Comparison of ENCODE assay signal across 9 cellular contexts in the genomic region with DNA sequence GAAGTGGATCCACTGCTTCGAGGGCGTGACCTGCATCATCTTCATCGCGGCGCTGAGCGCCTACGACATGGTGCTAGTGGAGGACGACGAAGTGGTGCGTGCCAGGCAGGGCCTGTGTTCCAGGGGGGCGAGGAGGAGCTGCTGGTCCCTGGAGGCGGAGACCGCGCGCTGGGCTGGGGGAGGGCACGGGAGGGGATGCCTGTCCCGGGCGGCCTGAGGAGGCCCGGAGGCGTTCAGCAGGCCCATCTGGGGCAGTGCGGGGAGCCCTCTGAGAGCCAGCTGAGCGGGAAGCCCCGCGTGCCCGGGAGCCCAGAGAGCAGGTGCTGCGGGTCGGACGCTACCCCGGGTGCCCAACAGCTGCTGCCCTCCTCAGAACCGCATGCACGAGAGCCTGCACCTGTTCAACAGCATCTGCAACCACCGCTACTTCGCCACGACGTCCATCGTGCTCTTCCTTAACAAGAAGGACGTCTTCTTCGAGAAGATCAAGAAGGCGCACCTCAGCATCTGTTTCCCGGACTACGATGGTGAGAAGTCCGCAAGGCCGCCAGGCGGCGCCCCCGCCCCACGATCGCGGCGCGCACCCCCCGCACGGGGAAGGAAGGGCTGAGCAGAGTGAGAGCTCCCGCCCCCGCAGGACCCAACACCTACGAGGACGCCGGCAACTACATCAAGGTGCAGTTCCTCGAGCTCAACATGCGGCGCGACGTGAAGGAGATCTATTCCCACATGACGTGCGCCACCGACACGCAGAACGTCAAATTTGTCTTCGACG. TPM values are rescaled to one million over a fixed set of nuclear protein-coding genes. Genes with fewer than 3 reads are reported as not detected.
DNase-seq lines count a peak whose midpoint lies in the region; ATAC-seq, FAIRE-seq and TF ChIP-seq lines count a peak whose summit lies in the region.
"Had no signal": no experiment of that assay in that cellular context is flagged by ENCODE, and none has a peak within 500 bp of the region (broad histone marks: within the 10 kb centered on the region; RNA-seq: fewer than 3 reads in every experiment).

No MANE protein-coding gene starts in this region.

- peak overlapping the region; percentile 91 for H3K4me2 ChIP-seq in HepG2 (ENCODE audit: low read depth, low read length)

- BruUV-seq in HepG2 (replicated peaks; lab: Mats Ljungman, UMichigan), result TSS peak; percentile 61

- TF ChIP-seq POLR2A in HepG2 (IDR thresholded peaks at IDR 0.05; ENCODE audit: insufficient read depth in 1 of 2, low read depth in 2 of 2, low read length in 2 of 2), result no peak

- TF ChIP-seq EP300 in HepG2 (IDR thresholded peaks at IDR 0.05; ENCODE audit: low read depth in 2 of 2, low read length in 2 of 2) (no peak), HepG2 (CRISPR knock-in tag; IDR thresholded peaks at IDR 0.05; ENCODE audit: borderline replicate concordance) (no peak)

- peak; percentile 99 for TF ChIP-seq RAD21 in HepG2 (CRISPR knock-in tag; IDR thresholded peaks at IDR 0.05)

- peaks cover 11% of the 10 kb centered on the region for H3K27me3 Mint-ChIP-seq in central memory CD8-positive, alpha-beta T cell

- H3K27me3 ChIP-seq in HepG2 (ENCODE audit: control insufficient read depth in 1 of 2, insufficient read depth in 2 of 2, low read length in 2 of 2), result no peaks in the 10 kb centered on the region

- H3K9ac ChIP-seq in HepG2 (ENCODE audit: insufficient read depth, low read depth, low read length), result 0 out of 2 replicates have a peak overlapping the region, but pooled peaks have one; percentile 24

- TF ChIP-seq CTCF in LNCaP clone FGC (IDR thresholded peaks at IDR 0.05; ENCODE audit: control insufficient read depth, extremely low read depth, insufficient read depth) (peak; percentile 61), HepG2 (CRISPR knock-in tag; IDR thresholded peaks at IDR 0.05) (peak; percentile 100)

- no peak for FAIRE-seq in HepG2 (lab: Jason Lieb, UNC)

- peaks cover 4% of the 10 kb centered on the region for H4K20me1 ChIP-seq in HepG2 (ENCODE audit: insufficient read depth, low read length)

- WGBS in HepG2 (ENCODE audit: low lambda C conversion rate), result 94% methylated on average over 15 of the region's 70 CpGs

- POLR2A ChIA-PET in HepG2 (lab: Yijun Ruan, JAX), result interaction anchor here (0.9 to 4.0 kb wide), 21 partner anchors 14 to 350 kb away, joined by 3 to 844 read pairs (median 10); partner anchors contain the start of genes GNAI2, HYAL1, HYAL3 and IFRD2

- in situ Hi-C loops in G401 (cut with HindIII; ENCODE audit: low sequenced_read_pairs), result no loop called here
- in situ Hi-C loops in HepG2 (cut with HindIII; ENCODE audit: extremely low pct_ligation_motif_present, low pct_unique_long_range_greater_than_20kb), result loop anchor here (5.0 to 10.0 kb wide), 2 partner anchors 33 to 80 kb away; partner anchors contain the start of gene LSMEM2

- no peak overlapping the region for H2AFZ ChIP-seq in HepG2 (ENCODE audit: low read length)

- H3K4me1 Mint-ChIP-seq in central memory CD8-positive, alpha-beta T cell, result peaks cover 6% of the 10 kb centered on the region

- H3K79me2 ChIP-seq in HepG2 (ENCODE audit: insufficient read depth, low read length), result no peaks in the 10 kb centered on the region

- peaks cover 4% of the 10 kb centered on the region for H3K36me3 Mint-ChIP-seq in central memory CD8-positive, alpha-beta T cell (ENCODE audit: insufficient read depth)

- ATAC-seq in central memory CD8-positive, alpha-beta T cell (replicated peaks; ENCODE audit: extremely low read depth, poor library complexity, severe bottlenecking), result peak; percentile 89
- ATAC-seq in HepG2 (peak; percentile 19), HG03442 (IDR thresholded peaks at IDR 0.05; ENCODE audit: unreplicated experiment) (no peak), HG03039 (IDR thresholded peaks at IDR 0.05; ENCODE audit: unreplicated experiment) (no peak)

- H3K9me3 ChIP-seq in HepG2 (ENCODE audit: low read length), result no peaks in the 10 kb centered on the region

- intact Hi-C loops in HepG2 (cut with micrococcal nuclease; ENCODE audit: unreplicated experiment), result loop anchor here (5.0 kb wide), 1 partner anchor 78 kb away; no protein-coding TSS in a partner anchor

- H3K9me3 Mint-ChIP-seq in central memory CD8-positive, alpha-beta T cell, result no peaks in the 10 kb centered on the region

- CTCF ChIA-PET in HepG2 (lab: Yijun Ruan, JAX; ENCODE audit: low intra/inter-chr PET ratio, low total read pairs), result interaction anchor here (1.1 to 4.8 kb wide), 5 partner anchors 11 to 77 kb away, joined by 4 to 265 read pairs (median 5); partner anchors contain the start of gene SLC38A3

- peak; percentile 41 for DNase-seq in G401 (ENCODE audit: low spot score)
- DNase-seq in LNCaP clone FGC (ENCODE audit: low read depth), result peak; percentile 3
- peak; percentile 66 to 69 for DNase-seq in activated CD4-positive, alpha-beta T cell treated with anti-CD3 and anti-CD28 coated beads for 24 hours (ENCODE audit: low read depth in 2 of 2)
- peak; percentile 81 for DNase-seq in central memory CD8-positive, alpha-beta T cell (ENCODE audit: low spot score in 2 of 2)
- DNase-seq in HepG2 (ENCODE audit: low spot score), result peak; percentile 51
- peak; percentile 57 to 80 (median 79) for DNase-seq in stimulated activated CD4-positive, alpha-beta T cell treated with anti-CD3 and anti-CD28 coated beads, TNF-alpha, amount 100 ng/mL, for 1 hour (ENCODE audit: low read depth in 3 of 3, low spot score in 1 of 3)

- H3K27ac Mint-ChIP-seq in central memory CD8-positive, alpha-beta T cell (ENCODE audit: low read depth), result peak overlapping the region; percentile 68

- peak overlapping the region; percentile 38 for H3K4me3 Mint-ChIP-seq in central memory CD8-positive, alpha-beta T cell

- H3K4me3 ChIP-seq in LNCaP clone FGC (ENCODE audit: low read depth, low read length) (no peak overlapping the region), HepG2 (replicated peaks in 1 of 3; ENCODE audit: insufficient read depth in 1 of 3, low read depth in 2 of 3, low read length in 3 of 3) (peak overlapping the region in 2 of 3 experiments; percentile 25 to 70; a peak in 4 of 6 replicates)

- H3K27ac ChIP-seq in HepG2 (ENCODE audit: extremely low read length, insufficient read depth, low read length), result peak overlapping the region; percentile 97
- H3K27ac ChIP-seq: epithelial cell of prostate had no signal

- H3K4me1 ChIP-seq in HepG2 (ENCODE audit: insufficient read depth, low read length), result peaks cover 54% of the 10 kb centered on the region

- H3K36me3 ChIP-seq in HepG2 (replicated peaks in 1 of 2; ENCODE audit: control insufficient read depth in 1 of 2, insufficient read depth in 2 of 2, low read length in 2 of 2), result no peaks in the 10 kb centered on the region

RNA-seq across cellular contexts. Expression of gene GNAT1, which starts 2.9 kb away (rescaled TPM):
- not detected in 2 replicates for total RNA-seq in G401 (2014; rRNA removed; shearing (Covaris generic))
- total RNA-seq in HepG2 (2016; rRNA removed; fragmentation: Illumina TruSeq; extraction: Trizol), result 0.15 TPM in 1 of 2 replicates, not detected in the other
- total RNA-seq in HepG2 (2016; cell fraction: cytosol; rRNA removed; fragmentation: Illumina TruSeq; extraction: Trizol; ENCODE audit: low read depth), result 1.8 and 2.0 TPM in 2 replicates
- total RNA-seq in HepG2 (2016; cell fraction: insoluble cytoplasmic fraction; rRNA removed; fragmentation: Illumina TruSeq; extraction: Trizol), result 0.09 and 0.28 TPM in 2 replicates
- 0.87 and 1.1 TPM in 2 replicates for total RNA-seq in HepG2 (2016; cell fraction: membrane; rRNA removed; fragmentation: Illumina TruSeq; extraction: Trizol)
- total RNA-seq in HepG2 (2016; cell fraction: nucleus; rRNA removed; fragmentation: Illumina TruSeq; extraction: Trizol), result 0.25 and 0.44 TPM in 2 replicates
- polyA plus RNA-seq in HepG2 (2011; rRNA removed), result 0.03 TPM in 1 of 2 replicates, not detected in the other
- polyA plus RNA-seq in HepG2 (2011; cell fraction: cytosol; rRNA removed), result not detected in 2 replicates
- polyA plus RNA-seq in HepG2 (2011; cell fraction: nucleus; rRNA removed), result 0.14 and 0.33 TPM in 2 replicates
- polyA plus RNA-seq in HepG2 (2012), result 0.08 TPM in 1 of 2 replicates, not detected in the other
- polyA plus RNA-seq in HepG2 (2016; cell fraction: cytosol; fragmentation: Illumina TruSeq; extraction: Trizol; ENCODE audit: low read depth), result not detected in 2 replicates
- not detected in 2 replicates for polyA plus RNA-seq in HepG2 (2016; cell fraction: insoluble cytoplasmic fraction; fragmentation: Illumina TruSeq; extraction: Trizol; ENCODE audit: low read depth)
- not detected in 2 replicates for polyA plus RNA-seq in HepG2 (2016; cell fraction: membrane; fragmentation: Illumina TruSeq; extraction: Trizol; ENCODE audit: low read depth)
- 0.31 TPM in 1 of 2 replicates, not detected in the other for polyA plus RNA-seq in HepG2 (2016; cell fraction: nucleus; fragmentation: Illumina TruSeq; extraction: Trizol; ENCODE audit: insufficient read depth, low read depth)
- 0.47 and 2.3 TPM in 2 replicates for polyA minus RNA-seq in HepG2 (2011; rRNA and poly(A)+ RNA removed; ENCODE audit: low replicate concordance)
- 0.26 TPM in 1 of 2 replicates, not detected in the other for polyA minus RNA-seq in HepG2 (2011; cell fraction: cytosol; rRNA and poly(A)+ RNA removed)
- 1.2 and 1.5 TPM in 2 replicates for polyA minus RNA-seq in HepG2 (2011; cell fraction: nucleus; rRNA and poly(A)+ RNA removed)

RNA-seq across cellular contexts. Expression of gene SLC38A3, which starts 10.8 kb away (rescaled TPM):
- total RNA-seq in G401 (2014; rRNA removed; shearing (Covaris generic)), result 1.1 and 3.0 TPM in 2 replicates
- total RNA-seq in HepG2 (2016; rRNA removed; fragmentation: Illumina TruSeq; extraction: Trizol), result 14.3 and 29.8 TPM in 2 replicates
- total RNA-seq in HepG2 (2016; cell fraction: cytosol; rRNA removed; fragmentation: Illumina TruSeq; extraction: Trizol; ENCODE audit: low read depth), result 9.4 and 12.0 TPM in 2 replicates
- 14.3 and 31.3 TPM in 2 replicates for total RNA-seq in HepG2 (2016; cell fraction: insoluble cytoplasmic fraction; rRNA removed; fragmentation: Illumina TruSeq; extraction: Trizol)
- total RNA-seq in HepG2 (2016; cell fraction: membrane; rRNA removed; fragmentation: Illumina TruSeq; extraction: Trizol), result 13.7 and 15.1 TPM in 2 replicates
- 51.2 and 60.9 TPM in 2 replicates for total RNA-seq in HepG2 (2016; cell fraction: nucleus; rRNA removed; fragmentation: Illumina TruSeq; extraction: Trizol)
- polyA plus RNA-seq in HepG2 (2011; rRNA removed), result 164 and 247 TPM in 2 replicates
- 69.6 and 77.8 TPM in 2 replicates for polyA plus RNA-seq in HepG2 (2011; cell fraction: cytosol; rRNA removed)
- 645 and 755 TPM in 2 replicates for polyA plus RNA-seq in HepG2 (2011; cell fraction: nucleus; rRNA removed)
- 101 and 126 TPM in 2 replicates for polyA plus RNA-seq in HepG2 (2012)
- polyA plus RNA-seq in HepG2 (2016; cell fraction: cytosol; fragmentation: Illumina TruSeq; extraction: Trizol; ENCODE audit: low read depth), result 7.3 and 7.5 TPM in 2 replicates
- 17.2 and 22.9 TPM in 2 replicates for polyA plus RNA-seq in HepG2 (2016; cell fraction: insoluble cytoplasmic fraction; fragmentation: Illumina TruSeq; extraction: Trizol; ENCODE audit: low read depth)
- 12.8 and 13.7 TPM in 2 replicates for polyA plus RNA-seq in HepG2 (2016; cell fraction: membrane; fragmentation: Illumina TruSeq; extraction: Trizol; ENCODE audit: low read depth)
- polyA plus RNA-seq in HepG2 (2016; cell fraction: nucleus; fragmentation: Illumina TruSeq; extraction: Trizol; ENCODE audit: insufficient read depth, low read depth), result 146 and 148 TPM in 2 replicates
- 0.14 and 257 TPM in 2 replicates for polyA minus RNA-seq in HepG2 (2011; rRNA and poly(A)+ RNA removed; ENCODE audit: low replicate concordance)
- polyA minus RNA-seq in HepG2 (2011; cell fraction: cytosol; rRNA and poly(A)+ RNA removed), result 61.1 and 83.0 TPM in 2 replicates
- 113 and 140 TPM in 2 replicates for polyA minus RNA-seq in HepG2 (2011; cell fraction: nucleus; rRNA and poly(A)+ RNA removed)

RNA-seq across cellular contexts. Expression of gene SEMA3F, which starts 39.2 kb away (rescaled TPM):
- 46.9 and 55.8 TPM in 2 replicates for total RNA-seq in G401 (2014; rRNA removed; shearing (Covaris generic))
- total RNA-seq in HepG2 (2016; rRNA removed; fragmentation: Illumina TruSeq; extraction: Trizol), result 3.6 and 7.6 TPM in 2 replicates
- total RNA-seq in HepG2 (2016; cell fraction: cytosol; rRNA removed; fragmentation: Illumina TruSeq; extraction: Trizol; ENCODE audit: low read depth), result 1.5 and 1.7 TPM in 2 replicates
- total RNA-seq in HepG2 (2016; cell fraction: insoluble cytoplasmic fraction; rRNA removed; fragmentation: Illumina TruSeq; extraction: Trizol), result 3.6 and 8.8 TPM in 2 replicates
- 4.9 and 5.4 TPM in 2 replicates for total RNA-seq in HepG2 (2016; cell fraction: membrane; rRNA removed; fragmentation: Illumina TruSeq; extraction: Trizol)
- 8.8 and 9.1 TPM in 2 replicates for total RNA-seq in HepG2 (2016; cell fraction: nucleus; rRNA removed; fragmentation: Illumina TruSeq; extraction: Trizol)
- polyA plus RNA-seq in HepG2 (2011; rRNA removed), result 14.8 and 17.2 TPM in 2 replicates
- polyA plus RNA-seq in HepG2 (2011; cell fraction: cytosol; rRNA removed), result 13.5 and 13.7 TPM in 2 replicates
- polyA plus RNA-seq in HepG2 (2011; cell fraction: nucleus; rRNA removed), result 22.1 and 33.2 TPM in 2 replicates
- polyA plus RNA-seq in HepG2 (2012), result 9.5 and 12.9 TPM in 2 replicates
- polyA plus RNA-seq in HepG2 (2016; cell fraction: cytosol; fragmentation: Illumina TruSeq; extraction: Trizol; ENCODE audit: low read depth), result 2.0 and 2.5 TPM in 2 replicates
- 6.6 and 7.1 TPM in 2 replicates for polyA plus RNA-seq in HepG2 (2016; cell fraction: insoluble cytoplasmic fraction; fragmentation: Illumina TruSeq; extraction: Trizol; ENCODE audit: low read depth)
- 5.8 and 6.2 TPM in 2 replicates for polyA plus RNA-seq in HepG2 (2016; cell fraction: membrane; fragmentation: Illumina TruSeq; extraction: Trizol; ENCODE audit: low read depth)
- polyA plus RNA-seq in HepG2 (2016; cell fraction: nucleus; fragmentation: Illumina TruSeq; extraction: Trizol; ENCODE audit: insufficient read depth, low read depth), result 22.2 and 24.9 TPM in 2 replicates
- polyA minus RNA-seq in HepG2 (2011; rRNA and poly(A)+ RNA removed; ENCODE audit: low replicate concordance), result 63.3 and 65.7 TPM in 2 replicates
- polyA minus RNA-seq in HepG2 (2011; cell fraction: cytosol; rRNA and poly(A)+ RNA removed), result 14.4 and 15.7 TPM in 2 replicates
- 7.2 and 9.3 TPM in 2 replicates for polyA minus RNA-seq in HepG2 (2011; cell fraction: nucleus; rRNA and poly(A)+ RNA removed)

RNA-seq across cellular contexts. Expression of gene GNAI2, which starts 41.7 kb away (rescaled TPM):
- 67.4 and 104 TPM in 2 replicates for total RNA-seq in G401 (2014; rRNA removed; shearing (Covaris generic))
- total RNA-seq in HepG2 (2016; rRNA removed; fragmentation: Illumina TruSeq; extraction: Trizol), result 34.5 and 51.1 TPM in 2 replicates
- 26.6 and 32.1 TPM in 2 replicates for total RNA-seq in HepG2 (2016; cell fraction: cytosol; rRNA removed; fragmentation: Illumina TruSeq; extraction: Trizol; ENCODE audit: low read depth)
- total RNA-seq in HepG2 (2016; cell fraction: insoluble cytoplasmic fraction; rRNA removed; fragmentation: Illumina TruSeq; extraction: Trizol), result 33.4 and 51.3 TPM in 2 replicates
- total RNA-seq in HepG2 (2016; cell fraction: membrane; rRNA removed; fragmentation: Illumina TruSeq; extraction: Trizol), result 43.7 and 48.0 TPM in 2 replicates
- total RNA-seq in HepG2 (2016; cell fraction: nucleus; rRNA removed; fragmentation: Illumina TruSeq; extraction: Trizol), result 26.6 and 32.5 TPM in 2 replicates
- polyA plus RNA-seq in HepG2 (2011; rRNA removed), result 66.1 and 66.2 TPM in 2 replicates
- polyA plus RNA-seq in HepG2 (2011; cell fraction: cytosol; rRNA removed), result 64.5 and 77.2 TPM in 2 replicates
- polyA plus RNA-seq in HepG2 (2011; cell fraction: nucleus; rRNA removed), result 39.4 and 42.6 TPM in 2 replicates
- polyA plus RNA-seq in HepG2 (2012), result 25.4 and 25.9 TPM in 2 replicates
- polyA plus RNA-seq in HepG2 (2016; cell fraction: cytosol; fragmentation: Illumina TruSeq; extraction: Trizol; ENCODE audit: low read depth), result 37.3 and 42.8 TPM in 2 replicates
- polyA plus RNA-seq in HepG2 (2016; cell fraction: insoluble cytoplasmic fraction; fragmentation: Illumina TruSeq; extraction: Trizol; ENCODE audit: low read depth), result 57.1 and 66.6 TPM in 2 replicates
- polyA plus RNA-seq in HepG2 (2016; cell fraction: membrane; fragmentation: Illumina TruSeq; extraction: Trizol; ENCODE audit: low read depth), result 69.3 and 71.1 TPM in 2 replicates
- 73.5 and 75.3 TPM in 2 replicates for polyA plus RNA-seq in HepG2 (2016; cell fraction: nucleus; fragmentation: Illumina TruSeq; extraction: Trizol; ENCODE audit: insufficient read depth, low read depth)
- polyA minus RNA-seq in HepG2 (2011; rRNA and poly(A)+ RNA removed; ENCODE audit: low replicate concordance), result 111 and 236 TPM in 2 replicates
- 26.0 and 26.4 TPM in 2 replicates for polyA minus RNA-seq in HepG2 (2011; cell fraction: cytosol; rRNA and poly(A)+ RNA removed)
- 16.4 and 20.0 TPM in 2 replicates for polyA minus RNA-seq in HepG2 (2011; cell fraction: nucleus; rRNA and poly(A)+ RNA removed)

Comparison
In these comparisons a context has a peak if more than half of its experiments do, and no peak if none do; other contexts are left out.
1. DNase-seq: peak in every context shown above with its lines; median percentile 81 in central memory CD8-positive, alpha-beta T cell; 79 in stimulated activated CD4-positive, alpha-beta T cell treated with anti-CD3 and anti-CD28 coated beads, TNF-alpha, amount 100 ng/mL, for 1 hour; 68 in activated CD4-positive, alpha-beta T cell treated with anti-CD3 and anti-CD28 coated beads for 24 hours; 51 in HepG2; 41 in G401; 3 in LNCaP clone FGC.
2. ATAC-seq: peak in central memory CD8-positive, alpha-beta T cell (single experiment) and HepG2 (single experiment); none in HG03442 (single experiment) and HG03039 (single experiment).